In genomic region chr15:77069521-77070121, GRCh38 we compare ENCODE assay signal across 8 cellular contexts. TPM values are rescaled to one million over a fixed set of nuclear protein-coding genes. Genes with fewer than 3 reads are reported as not detected.
DNase-seq lines count a peak whose midpoint lies in the region; ATAC-seq and TF ChIP-seq lines count a peak whose summit lies in the region.

No MANE protein-coding gene starts in this region.

- in situ Hi-C loops in GM13977 (cut with MboI; ENCODE audit: low pct_unique_long_range_greater_than_20kb, low sequenced_read_pairs, unreplicated experiment), result no loop called here

- H3K9me3 ChIP-seq in A673 (ENCODE audit: low read depth, low read length, poor library complexity, severe bottlenecking), result no peaks in the 10 kb centered on the region
- no peaks in the 10 kb centered on the region for H3K9me3 ChIP-seq in HEK293 (ENCODE audit: control insufficient read depth, insufficient read depth, low read depth, low read length)
- H3K9me3 ChIP-seq in stomach smooth muscle (ENCODE audit: control insufficient read depth in 2 of 2, low read length in 2 of 2), result no peaks in the 10 kb centered on the region

- ATAC-seq in HG03025 (IDR thresholded peaks at IDR 0.05; ENCODE audit: low FRiP score, unreplicated experiment) (no peak), GM18498 (IDR thresholded peaks at IDR 0.05; ENCODE audit: unreplicated experiment) (no peak)

- peak overlapping the region; percentile 86 for H3K4me3 Mint-ChIP-seq in activated naive CD8-positive, alpha-beta T cell treated with anti-CD3 and anti-CD28 coated beads for 36 hours

- no peaks in the 10 kb centered on the region for H3K9me3 Mint-ChIP-seq in activated naive CD8-positive, alpha-beta T cell treated with anti-CD3 and anti-CD28 coated beads for 36 hours

- no peak for TF ChIP-seq CTCF in A673 (conservative IDR thresholded peaks at IDR 0.05; ENCODE audit: low read depth, low read length)
- TF ChIP-seq CTCF in HEK293 (tag by site-specific recombination; IDR thresholded peaks at IDR 0.05), result no peak
- TF ChIP-seq CTCF in GM13977 (IDR thresholded peaks at IDR 0.05; ENCODE audit: extremely low read depth, insufficient read depth, missing control alignments), result no peak

- H3K4me1 Mint-ChIP-seq in activated naive CD8-positive, alpha-beta T cell treated with anti-CD3 and anti-CD28 coated beads for 36 hours, result peaks cover 32% of the 10 kb centered on the region

- H3K27me3 Mint-ChIP-seq in activated naive CD8-positive, alpha-beta T cell treated with anti-CD3 and anti-CD28 coated beads for 36 hours, result no peaks in the 10 kb centered on the region

- H3K9ac ChIP-seq in stomach smooth muscle (ENCODE audit: low read length in 2 of 2), result peak overlapping the region; percentile 70 to 86

- peak overlapping the region; percentile 71 for H3K27ac Mint-ChIP-seq in activated naive CD8-positive, alpha-beta T cell treated with anti-CD3 and anti-CD28 coated beads for 36 hours

- intact Hi-C loops in A673 (cut with micrococcal nuclease; ENCODE audit: unreplicated experiment), result no loop called here

- TSS peak; percentile 37 for BruUV-seq in A673 (replicated peaks; lab: Mats Ljungman, UMichigan)

- CTCF ChIA-PET in A673 (lab: Charles Lee), result no interaction called here
- CTCF ChIA-PET in HEK293 (lab: Yijun Ruan, JAX), result interaction anchor here (0.5 to 1.0 kb wide), 5 partner anchors 13 to 1011 kb away, joined by 3 read pairs; no protein-coding TSS in a partner anchor

- H3K27ac ChIP-seq in A673 (ENCODE audit: low read depth, low read length, poor library complexity, severe bottlenecking), result peak overlapping the region; percentile 91
- H3K27ac ChIP-seq in HEK293 (ENCODE audit: extremely low read depth, low read depth, low read length), result peak overlapping the region; percentile 97
- H3K27ac ChIP-seq in stomach smooth muscle (ENCODE audit: low read length), result peak overlapping the region; percentile 80

- H3K36me3 Mint-ChIP-seq in activated naive CD8-positive, alpha-beta T cell treated with anti-CD3 and anti-CD28 coated beads for 36 hours, result peaks cover 10% of the 10 kb centered on the region

- peak; percentile 26 for DNase-seq in A673 (ENCODE audit: low spot score)
- DNase-seq in activated naive CD8-positive, alpha-beta T cell treated with anti-CD3 and anti-CD28 coated beads for 36 hours, result no peak
- peak; percentile 16 for DNase-seq in kidney glomerular epithelial cell (lab: John Stamatoyannopoulos, UW)
- no peak for DNase-seq in GM13977 (ENCODE audit: low spot score)

- H3K36me3 ChIP-seq in A673 (ENCODE audit: insufficient read depth, low read length, poor library complexity, severe bottlenecking) (no peaks in the 10 kb centered on the region), HEK293 (ENCODE audit: control insufficient read depth in 2 of 2, insufficient read depth in 1 of 2, low read length in 2 of 2) (peaks cover 5 to 8% of the 10 kb centered on the region in 2 experiments; a peak in 2 of 3 replicates), stomach smooth muscle (ENCODE audit: control insufficient read depth in 2 of 2, insufficient read depth in 2 of 2, low read length in 2 of 2) (no peaks in the 10 kb centered on the region)

- H3K27me3 ChIP-seq in A673 (replicated peaks; ENCODE audit: insufficient read depth, low read depth, low read length, poor library complexity), result no peaks in the 10 kb centered on the region
- H3K27me3 ChIP-seq in stomach smooth muscle (ENCODE audit: control insufficient read depth in 1 of 2, insufficient read depth in 2 of 2, low read length in 2 of 2), result peaks cover 0 to 1% of the 10 kb centered on the region in 2 donors

- H3K4me3 ChIP-seq in A673 (ENCODE audit: low read depth, low read length, poor library complexity, severe bottlenecking), result peak overlapping the region; percentile 88
- peak overlapping the region; percentile 92 for H3K4me3 ChIP-seq in HEK293 (ENCODE audit: low read depth, low read length)
- H3K4me3 ChIP-seq in stomach smooth muscle (ENCODE audit: low read length in 2 of 2), result peak overlapping the region; percentile 70 to 83

- H3K4me1 ChIP-seq in A673 (ENCODE audit: insufficient read depth, low read length, poor library complexity, severe bottlenecking) (peaks cover 24% of the 10 kb centered on the region), HEK293 (ENCODE audit: control insufficient read depth, insufficient read depth, low read length) (peaks cover 34% of the 10 kb centered on the region), stomach smooth muscle (ENCODE audit: control insufficient read depth, insufficient read depth, low read length) (peaks cover 10% of the 10 kb centered on the region)

- POLR2A ChIA-PET in A673 (lab: Charles Lee; ENCODE audit: low non-redundant PET) (no interaction called here), HEK293 (lab: Yijun Ruan, JAX) (no interaction called here)

TF ChIP-seq in HEK293, 187 proteins besides CTCF, POLR2A, EP300 and RAD21 (continues in another document):
- TF ChIP-seq GFI1B (tag by site-specific recombination; IDR thresholded peaks at IDR 0.05), result no peak
- TF ChIP-seq, protein P1, sequence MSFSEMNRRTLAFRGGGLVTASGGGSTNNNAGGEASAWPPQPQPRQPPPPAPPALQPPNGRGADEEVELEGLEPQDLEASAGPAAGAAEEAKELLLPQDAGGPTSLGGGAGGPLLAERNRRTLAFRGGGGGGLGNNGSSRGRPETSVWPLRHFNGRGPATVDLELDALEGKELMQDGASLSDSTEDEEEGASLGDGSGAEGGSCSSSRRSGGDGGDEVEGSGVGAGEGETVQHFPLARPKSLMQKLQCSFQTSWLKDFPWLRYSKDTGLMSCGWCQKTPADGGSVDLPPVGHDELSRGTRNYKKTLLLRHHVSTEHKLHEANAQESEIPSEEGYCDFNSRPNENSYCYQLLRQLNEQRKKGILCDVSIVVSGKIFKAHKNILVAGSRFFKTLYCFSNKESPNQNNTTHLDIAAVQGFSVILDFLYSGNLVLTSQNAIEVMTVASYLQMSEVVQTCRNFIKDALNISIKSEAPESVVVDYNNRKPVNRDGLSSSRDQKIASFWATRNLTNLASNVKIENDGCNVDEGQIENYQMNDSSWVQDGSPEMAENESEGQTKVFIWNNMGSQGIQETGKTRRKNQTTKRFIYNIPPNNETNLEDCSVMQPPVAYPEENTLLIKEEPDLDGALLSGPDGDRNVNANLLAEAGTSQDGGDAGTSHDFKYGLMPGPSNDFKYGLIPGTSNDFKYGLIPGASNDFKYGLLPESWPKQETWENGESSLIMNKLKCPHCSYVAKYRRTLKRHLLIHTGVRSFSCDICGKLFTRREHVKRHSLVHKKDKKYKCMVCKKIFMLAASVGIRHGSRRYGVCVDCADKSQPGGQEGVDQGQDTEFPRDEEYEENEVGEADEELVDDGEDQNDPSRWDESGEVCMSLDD (tag by site-specific recombination; IDR thresholded peaks at IDR 0.05), result no peak
- TF ChIP-seq ZBTB17 (tag by site-specific recombination; IDR thresholded peaks at IDR 0.05), result no peak
- no peak for TF ChIP-seq ZNF777 (tag by site-specific recombination; IDR thresholded peaks at IDR 0.05; ENCODE audit: borderline replicate concordance)
- no peak for TF ChIP-seq SALL2 (tag by site-specific recombination; IDR thresholded peaks at IDR 0.05; ENCODE audit: borderline replicate concordance)
- TF ChIP-seq ZNF677 (tag by site-specific recombination; IDR thresholded peaks at IDR 0.05), result no peak
- TF ChIP-seq ZNF548 (tag by site-specific recombination; IDR thresholded peaks at IDR 0.05), result no peak
- TF ChIP-seq GLI4 (tag by site-specific recombination; IDR thresholded peaks at IDR 0.05), result no peak
- TF ChIP-seq ZNF394 (tag by site-specific recombination; IDR thresholded peaks at IDR 0.05; ENCODE audit: borderline replicate concordance), result 0 out of 2 replicates have a peak, but pooled peaks have one; percentile 26
- no peak for TF ChIP-seq ZNF112 (tag by site-specific recombination; IDR thresholded peaks at IDR 0.05)
- TF ChIP-seq ZFP3 (tag by site-specific recombination; IDR thresholded peaks at IDR 0.05; ENCODE audit: low read depth), result no peak
- TF ChIP-seq ZEB2 (tag by site-specific recombination; IDR thresholded peaks at IDR 0.05), result 0 out of 2 replicates have a peak, but pooled peaks have one; percentile 14
- TF ChIP-seq ZNF391 (tag by site-specific recombination; IDR thresholded peaks at IDR 0.05; ENCODE audit: borderline replicate concordance, low read depth), result no peak
- TF ChIP-seq ZNF184 (tag by site-specific recombination; IDR thresholded peaks at IDR 0.05), result no peak
- no peak for TF ChIP-seq ZBTB11 (tag by site-specific recombination; conservative IDR thresholded peaks at IDR 0.05; ENCODE audit: low read depth)
- 0 out of 2 replicates have a peak, but pooled peaks have one; percentile 16 for TF ChIP-seq ZNF366 (tag by site-specific recombination; conservative IDR thresholded peaks at IDR 0.05)
- no peak for TF ChIP-seq SP7 (tag by site-specific recombination; IDR thresholded peaks at IDR 0.05)
- TF ChIP-seq ZNF560 (tag by site-specific recombination; IDR thresholded peaks at IDR 0.05; ENCODE audit: borderline replicate concordance), result no peak
- TF ChIP-seq ZNF544 (tag by site-specific recombination; IDR thresholded peaks at IDR 0.05), result no peak
- no peak for TF ChIP-seq ZNF155 (tag by site-specific recombination; IDR thresholded peaks at IDR 0.05)

RNA-seq across cellular contexts. Expression of gene TSPAN3, which starts 1.3 kb away (rescaled TPM):
- total RNA-seq in A673 (2021), result 219 and 224 TPM in 2 replicates
- total RNA-seq in activated naive CD8-positive, alpha-beta T cell treated with anti-CD3 and anti-CD28 coated beads for 36 hours, result 10 to 100 TPM; 40.6 to 43.1 TPM

Comparison
In these comparisons a context has a peak if more than half of its experiments do, and no peak if none do; other contexts are left out.
1. DNase-seq: peak in A673 (single experiment) and kidney glomerular epithelial cell (single experiment); none in activated naive CD8-positive, alpha-beta T cell treated with anti-CD3 and anti-CD28 coated beads for 36 hours (single experiment) and GM13977 (single experiment).
2. Peak in every context shown above with its lines, with median percentiles within 50 percentile points of each other: H3K27ac ChIP-seq and H3K4me3 ChIP-seq.